8 cellular contexts compared by ENCODE assay signal in the genomic region with DNA sequence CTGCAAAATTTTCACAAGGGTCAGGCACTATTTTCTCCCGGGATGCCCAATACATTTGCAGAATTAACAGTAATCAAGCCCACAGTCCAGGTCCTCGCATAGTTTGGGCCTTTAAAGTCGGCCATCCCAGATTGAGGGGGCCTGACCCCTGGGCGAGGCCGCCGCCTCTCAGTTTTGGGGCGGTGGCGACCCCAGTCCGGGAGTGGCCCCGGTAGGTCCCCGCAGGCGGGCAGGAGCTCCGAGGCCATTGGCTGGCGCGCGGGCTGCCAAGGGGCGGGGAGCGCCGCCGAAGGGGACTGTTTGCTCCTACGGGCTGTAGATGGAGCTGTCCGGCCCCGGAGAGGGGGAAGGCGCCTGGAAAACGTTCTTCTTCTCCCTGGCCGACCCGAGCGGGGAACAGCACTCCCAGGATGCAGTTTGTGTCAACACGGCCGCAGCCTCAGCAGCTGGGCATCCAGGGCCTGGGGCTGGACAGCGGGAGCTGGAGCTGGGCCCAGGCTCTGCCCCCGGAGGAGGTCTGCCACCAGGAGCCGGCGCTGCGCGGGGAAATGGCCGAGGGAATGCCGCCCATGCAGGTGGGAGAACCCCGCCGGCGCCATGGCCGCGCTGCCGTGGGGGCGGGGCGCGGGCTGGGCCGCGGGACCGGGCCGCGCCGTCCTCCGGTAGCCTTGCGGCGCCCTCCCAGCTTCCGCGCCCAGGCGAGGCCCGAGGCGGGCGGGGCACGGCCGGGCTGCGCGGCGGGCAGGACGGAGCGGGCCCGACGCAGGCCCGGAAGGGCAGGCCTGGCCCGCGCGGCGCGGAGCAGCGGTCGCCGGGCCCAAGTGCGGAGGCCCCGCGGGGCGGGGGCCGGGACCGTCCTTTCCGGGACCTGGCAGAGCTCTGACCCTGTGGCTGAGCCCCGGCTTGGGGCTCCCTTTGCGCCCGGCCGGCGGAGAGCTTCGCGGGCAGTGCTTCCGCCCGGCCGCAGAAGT. TPM values are rescaled to one million over a fixed set of nuclear protein-coding genes. Genes with fewer than 3 reads are reported as not detected.
DNase-seq lines count a peak whose midpoint lies in the region; ATAC-seq, FAIRE-seq and TF ChIP-seq lines count a peak whose summit lies in the region.

A gene (plus strand): TSS at position 367 of the 971 bp plus-strand sequence. CDS start 44 bp downstream, at position 411.

- H3K4me3 ChIP-seq in OCI-LY1 (ENCODE audit: low read depth, low read length, poor library complexity, severe bottlenecking) = peak within 1 kb of the TSS; percentile 73

- peak; percentile 87 for ATAC-seq in GM21381 (IDR thresholded peaks at IDR 0.05; ENCODE audit: unreplicated experiment)

- peak within 1 kb of the TSS; percentile 14; the same call in 1 of the 2 replicates for H2AFZ ChIP-seq in OCI-LY1 (ENCODE audit: low read length)

- H3K9me2 ChIP-seq in OCI-LY1 (ENCODE audit: low read depth, low read length) = no peaks in the 10 kb centered on the region

- peaks cover 22% of the 10 kb centered on the region for H3K36me3 ChIP-seq in OCI-LY1 (ENCODE audit: insufficient read depth, low read length)

- no peaks in the 10 kb centered on the region for H4K20me1 ChIP-seq in OCI-LY1 (ENCODE audit: insufficient read depth, low read length)

- no peaks in the 10 kb centered on the region for H3K9me3 ChIP-seq in OCI-LY1 (ENCODE audit: low read length)

- no peaks in the 10 kb centered on the region for H3F3A ChIP-seq in OCI-LY1 (ENCODE audit: insufficient read depth, low read length)

- H3K27ac ChIP-seq in OCI-LY1 (ENCODE audit: low read depth, low read length, poor library complexity, severe bottlenecking) (peak within 1 kb of the TSS; percentile 8), epithelial cell of prostate (peak within 1 kb of the TSS; percentile 94)

- no peaks in the 10 kb centered on the region for H3K79me2 ChIP-seq in OCI-LY1 (ENCODE audit: insufficient read depth, low read length)

- DNase-seq in D721Med (ENCODE audit: insufficient read length, low spot score) = peak; percentile 91
- DNase-seq in HUDEP-2 (lab: John Stamatoyannopoulos, UW; ENCODE audit: unreplicated experiment in 76 of 76) = peak in 74 of 76 experiments; percentile 3 to 83 (median 70)
- DNase-seq in activated T-cell treated with anti-CD3 and anti-CD28 coated beads for 24 hours (ENCODE audit: low read depth) = peak; percentile 74
- DNase-seq in epithelial cell of prostate (ENCODE audit: low read depth, low spot score) = peak; percentile 26
- peak; percentile 89 for DNase-seq in mucosa of gallbladder (ENCODE audit: low spot score)
- DNase-seq in stimulated activated CD8-positive, alpha-beta memory T cell treated with anti-CD3 and anti-CD28 coated beads, Interleukin-4, amount 100 ng/mL, for 48 hours = peak; percentile 88

- H3K9ac ChIP-seq in OCI-LY1 (ENCODE audit: low read length) = peak within 1 kb of the TSS; percentile 84

- H3K4me1 ChIP-seq in OCI-LY1 (ENCODE audit: insufficient read depth, low read length, severe bottlenecking) = peaks cover 16% of the 10 kb centered on the region

- FAIRE-seq in D721Med (lab: Jason Lieb, UNC) = no peak

- peak within 1 kb of the TSS; percentile 77 for H3K4me2 ChIP-seq in OCI-LY1 (ENCODE audit: low read length)

- H3K27me3 ChIP-seq in OCI-LY1 (ENCODE audit: insufficient read depth, low read length) = 0 out of 2 replicates have a peak, but pooled peaks cover 4% of the 10 kb centered on the region

- TF ChIP-seq CTCF in D721Med (IDR thresholded peaks at IDR 0.05; ENCODE audit: insufficient read depth, missing control alignments) = peak; percentile 54
- peak; percentile 67 for TF ChIP-seq CTCF in OCI-LY1 (IDR thresholded peaks at IDR 0.05; ENCODE audit: low read length)

RNA-seq across cellular contexts. Expression of the gene that starts here (rescaled TPM):
- 33.8 TPM for total RNA-seq in mucosa of gallbladder

Comparison
In these comparisons a context has a peak if more than half of its experiments do, and no peak if none do; other contexts are left out.
1. Peak in every context shown above with its lines: DNase-seq, ATAC-seq, H3K4me3 ChIP-seq and H3K27ac ChIP-seq.
2. DNase-seq: peak in every context shown above with its lines; median percentile 91 in D721Med; 89 in mucosa of gallbladder; 88 in stimulated activated CD8-positive, alpha-beta memory T cell treated with anti-CD3 and anti-CD28 coated beads, Interleukin-4, amount 100 ng/mL, for 48 hours; 74 in activated T-cell treated with anti-CD3 and anti-CD28 coated beads for 24 hours; 70 in HUDEP-2; 26 in epithelial cell of prostate.